ENCODE assay signal across 1 cellular context in genomic region chr19:36489920-36490415, GRCh38.
TF ChIP-seq lines count a peak whose summit lies in the region.

No MANE protein-coding gene starts in this region.

TF ChIP-seq in GM12878, 131 proteins besides CTCF, POLR2A, EP300 and RAD21 (continued from another document):
- TF ChIP-seq ZNF687 (IDR thresholded peaks at IDR 0.05): no peak
- no peak for TF ChIP-seq USF1 (IDR thresholded peaks at IDR 0.05; ENCODE audit: borderline replicate concordance, extremely low read length, insufficient read depth, low read depth, low read length)
- TF ChIP-seq ZBTB4 (CRISPR knock-in tag; IDR thresholded peaks at IDR 0.05): no peak
- no peak for TF ChIP-seq ELK1 (IDR thresholded peaks at IDR 0.05; ENCODE audit: low read depth, low read length)
- TF ChIP-seq CEBPB (IDR thresholded peaks at IDR 0.05; ENCODE audit: borderline replicate concordance in 1 of 2, low read depth in 2 of 2, low read length in 2 of 2): no peak
- TF ChIP-seq KLF5 (IDR thresholded peaks at IDR 0.05; ENCODE audit: partially characterized antibody): no peak
- TF ChIP-seq TARDBP (IDR thresholded peaks at IDR 0.05; ENCODE audit: borderline replicate concordance): no peak
- no peak for TF ChIP-seq POU2F2 (IDR thresholded peaks at IDR 0.05; ENCODE audit: borderline replicate concordance, low read depth, low read length)
- peak; percentile 34; the same call in 1 of the 2 replicates for TF ChIP-seq LARP7 (IDR thresholded peaks at IDR 0.05)
